ENCODE assay signal across 31 cellular contexts in genomic region chr11:64042301-64042700, GRCh38. TPM values are rescaled to one million over a fixed set of nuclear protein-coding genes. Genes with fewer than 3 reads are reported as not detected.
"Had no signal": no experiment of that assay in that cellular context is flagged by ENCODE, and none has a peak within 500 bp of the region (broad histone marks: within the 10 kb centered on the region; RNA-seq: fewer than 3 reads in every experiment).

No MANE protein-coding gene starts in this region.

- H3K4me3 Mint-ChIP-seq: activated B cell treated with CpG ODN at 0.5 μM for 24 hours; activated CD4-positive, alpha-beta T cell treated with anti-CD3 and anti-CD28 coated beads, Interleukin-2, amount 10 ng/mL, durations not matched to agents 24 days and 14 days; activated CD8-positive, alpha-beta memory T cell treated with anti-CD3 and anti-CD28 coated beads, Interleukin-2, amount 10 ng/mL, durations not matched to agents 7 days and 5 days; activated naive CD8-positive, alpha-beta T cell; activated T-cell treated with anti-CD3 and anti-CD28 coated beads, Interleukin-2, amount 50 U/mL, for 24 hours; activated T-helper 1 cell treated with anti-CD3 and anti-CD28 coated beads, Interleukin-12 subunit alpha, Interleukin-12 subunit beta, Interleukin-2, Interleukin-4 antibody, amounts not matched to agents 30 ng/mL and 10 ng/mL and 1 ng/mL, durations not matched to agents 14 hours and 24 hours and 36 hours; T-cell had no signal

- ATAC-seq: activated CD8-positive, alpha-beta memory T cell treated with anti-CD3 and anti-CD28 coated beads, Interleukin-2, amount 10 ng/mL, durations not matched to agents 7 days and 5 days; Panc1; Right ventricle myocardium inferior; T-cell had no signal

- FAIRE-seq: TTC549 had no signal

- H3K4me1 Mint-ChIP-seq: activated B cell treated with CpG ODN at 0.5 μM for 24 hours; activated CD4-positive, alpha-beta T cell treated with anti-CD3 and anti-CD28 coated beads, Interleukin-2, amount 10 ng/mL, durations not matched to agents 24 days and 14 days; activated CD8-positive, alpha-beta memory T cell treated with anti-CD3 and anti-CD28 coated beads, Interleukin-2, amount 10 ng/mL, durations not matched to agents 7 days and 5 days had no signal

- H3K4me3 ChIP-seq: cardiac muscle cell, SK-N-MC had no signal

- H3K9me3 Mint-ChIP-seq: activated B cell treated with CpG ODN at 0.5 μM for 24 hours; activated CD4-positive, alpha-beta T cell treated with anti-CD3 and anti-CD28 coated beads, Interleukin-2, amount 10 ng/mL, durations not matched to agents 24 days and 14 days; activated T-cell treated with anti-CD3 and anti-CD28 coated beads, Interleukin-2, amount 50 U/mL, for 24 hours; activated T-helper 1 cell treated with anti-CD3 and anti-CD28 coated beads, Interleukin-12 subunit alpha, Interleukin-12 subunit beta, Interleukin-2, Interleukin-4 antibody, amounts not matched to agents 30 ng/mL and 10 ng/mL and 1 ng/mL, durations not matched to agents 14 hours and 24 hours and 36 hours; T-cell had no signal

- H3K27ac Mint-ChIP-seq: activated B cell treated with CpG ODN at 0.5 μM for 24 hours; activated CD4-positive, alpha-beta T cell treated with anti-CD3 and anti-CD28 coated beads, Interleukin-2, amount 10 ng/mL, durations not matched to agents 24 days and 14 days; activated CD8-positive, alpha-beta memory T cell treated with anti-CD3 and anti-CD28 coated beads, Interleukin-2, amount 10 ng/mL, durations not matched to agents 7 days and 5 days; activated naive CD8-positive, alpha-beta T cell; activated T-cell treated with anti-CD3 and anti-CD28 coated beads, Interleukin-2, amount 50 U/mL, for 24 hours; activated T-helper 1 cell treated with anti-CD3 and anti-CD28 coated beads, Interleukin-12 subunit alpha, Interleukin-12 subunit beta, Interleukin-2, Interleukin-4 antibody, amounts not matched to agents 30 ng/mL and 10 ng/mL and 1 ng/mL, durations not matched to agents 14 hours and 24 hours and 36 hours; T-cell had no signal

- H3K36me3 ChIP-seq: brain microvascular endothelial cell, cardiac muscle cell had no signal

- H3K36me3 Mint-ChIP-seq: activated CD8-positive, alpha-beta memory T cell treated with anti-CD3 and anti-CD28 coated beads, Interleukin-2, amount 10 ng/mL, durations not matched to agents 7 days and 5 days; activated naive CD8-positive, alpha-beta T cell; T-cell had no signal

- H3K27ac ChIP-seq: brain microvascular endothelial cell, cardiac muscle cell, SK-N-MC had no signal

- DNase-seq: activated B cell treated with CpG ODN at 0.5 μM for 24 hours; activated CD4-positive, alpha-beta T cell treated with anti-CD3 and anti-CD28 coated beads for 1 hour; activated CD4-positive, alpha-beta T cell treated with anti-CD3 and anti-CD28 coated beads, Interleukin-2, amount 10 ng/mL, durations not matched to agents 24 days and 14 days; activated CD4-positive, alpha-beta T cell treated with anti-CD3 and anti-CD28 coated beads, Interleukin-2, amount 50 U/mL, for 48 hours; activated CD8-positive, alpha-beta memory T cell treated with anti-CD3 and anti-CD28 coated beads, Interleukin-2, amount 10 ng/mL, durations not matched to agents 7 days and 5 days; activated effector memory CD4-positive, alpha-beta T cell treated with anti-CD3 and anti-CD28 coated beads, Interleukin-2, amount 50 U/mL, for 16 hours; activated naive CD4-positive, alpha-beta T cell treated with Interleukin-2 at 50 U/mL for 16 hours; activated T-cell treated with anti-CD3 and anti-CD28 coated beads, Interleukin-2, amount 50 U/mL, for 24 hours; amygdala; brain microvascular endothelial cell; Kasumi-1; KBM-7; NCI-H1105 treated with DMSO at 0.1 percent for 48 hours; NCI-H146; NCI-H1930; NCI-H2171; NCI-H2227 treated with DMSO at 0.1 percent for 48 hours; NCI-H526; NCI-H82; OCI-M1; RPMI8226; T-cell; T-helper 2 cell; T1000 had no signal

RNA-seq across cellular contexts. Expression of gene FLRT1, which starts 6.6 kb away (rescaled TPM):
- total RNA-seq: activated B cell treated with CpG ODN at 0.5 μM for 24 hours; activated CD4-positive, alpha-beta T cell treated with anti-CD3 and anti-CD28 coated beads, Interleukin-2, amount 10 ng/mL, durations not matched to agents 24 days and 14 days; activated CD8-positive, alpha-beta memory T cell treated with anti-CD3 and anti-CD28 coated beads, Interleukin-2, amount 10 ng/mL, durations not matched to agents 7 days and 5 days; activated T-helper 1 cell treated with anti-CD3 and anti-CD28 coated beads, Interleukin-12 subunit alpha, Interleukin-12 subunit beta, Interleukin-2, Interleukin-4 antibody, amounts not matched to agents 30 ng/mL and 10 ng/mL and 1 ng/mL, durations not matched to agents 14 hours and 24 hours and 36 hours; T-cell had no signal
